Comparison of ENCODE assay signal across 10 cellular contexts in genomic region chr4:35151816-35152572, GRCh38.
A peak's percentile ranks its signal among the peaks of the same experiment; 100 is the strongest.
DNase-seq lines count a peak whose midpoint lies in the region; ATAC-seq, FAIRE-seq and TF ChIP-seq lines count a peak whose summit lies in the region.
"Had no signal": no experiment of that assay in that cellular context is flagged by ENCODE, and none has a peak within 500 bp of the region (broad histone marks: within the 10 kb centered on the region; RNA-seq: fewer than 3 reads in every experiment).

No MANE protein-coding gene starts in this region.

- FAIRE-seq in HepG2 (lab: Jason Lieb, UNC), result no peak

- TF ChIP-seq CTCF in GM12865 (IDR thresholded peaks at IDR 0.05; ENCODE audit: insufficient read depth, low read depth, low read length, missing control alignments), result peak; percentile 21
- TF ChIP-seq CTCF in HepG2 (CRISPR knock-in tag; IDR thresholded peaks at IDR 0.05), result peak; percentile 66
- no peak for TF ChIP-seq CTCF in esophagus squamous epithelium (IDR thresholded peaks at IDR 0.05)

- peak; percentile 92 for ATAC-seq in HepG2
- ATAC-seq in HG03521 (IDR thresholded peaks at IDR 0.05; ENCODE audit: unreplicated experiment), result no peak
- ATAC-seq: Right ventricle myocardium inferior, sciatic nerve had no signal

- H3K4me3 ChIP-seq in GM12865 (ENCODE audit: low read depth, low read length) (no peak overlapping the region), HepG2 (replicated peaks in 1 of 3; ENCODE audit: insufficient read depth in 1 of 3, low read depth in 2 of 3, low read length in 3 of 3) (no peak overlapping the region), esophagus squamous epithelium (no peak overlapping the region)
- no peak overlapping the region for H3K4me3 ChIP-seq in Jurkat, Clone E6-1 (ENCODE audit: low read length)

- H4K20me1 ChIP-seq in HepG2 (ENCODE audit: insufficient read depth, low read length), result no peaks in the 10 kb centered on the region

- in situ Hi-C loops in HepG2 (cut with HindIII; ENCODE audit: extremely low pct_ligation_motif_present, low pct_unique_long_range_greater_than_20kb), result no loop called here

- H3K27ac ChIP-seq in HepG2 (ENCODE audit: extremely low read length, insufficient read depth, low read length), result no peak overlapping the region
- no peak overlapping the region for H3K27ac ChIP-seq in esophagus squamous epithelium

- H3K4me2 ChIP-seq in HepG2 (ENCODE audit: low read depth, low read length), result no peak overlapping the region

- no peak for TF ChIP-seq RAD21 in HepG2 (CRISPR knock-in tag; IDR thresholded peaks at IDR 0.05)

- no peak overlapping the region for H2AFZ ChIP-seq in HepG2 (ENCODE audit: low read length)

- H3K4me1 ChIP-seq in HepG2 (ENCODE audit: insufficient read depth, low read length) (no peaks in the 10 kb centered on the region), esophagus squamous epithelium (no peaks in the 10 kb centered on the region)

- no TSS peak for BruUV-seq in HepG2 (replicated peaks; lab: Mats Ljungman, UMichigan)

- no peak overlapping the region for H3K9ac ChIP-seq in HepG2 (ENCODE audit: insufficient read depth, low read depth, low read length)

- H3K36me3 ChIP-seq in HepG2 (replicated peaks in 1 of 2; ENCODE audit: control insufficient read depth in 1 of 2, insufficient read depth in 2 of 2, low read length in 2 of 2) (no peaks in the 10 kb centered on the region), esophagus squamous epithelium (no peaks in the 10 kb centered on the region)

- intact Hi-C loops in HepG2 (cut with micrococcal nuclease; ENCODE audit: unreplicated experiment), result no loop called here
- intact Hi-C loops in esophagus squamous epithelium (cut with DNase I), result no loop called here

- H3K9me3 ChIP-seq in HepG2 (ENCODE audit: low read length), result no peaks in the 10 kb centered on the region
- no peaks in the 10 kb centered on the region for H3K9me3 ChIP-seq in esophagus squamous epithelium

- TF ChIP-seq EP300 in HepG2 (IDR thresholded peaks at IDR 0.05; ENCODE audit: low read depth in 2 of 2, low read length in 2 of 2), result no peak
- TF ChIP-seq EP300 in HepG2 (CRISPR knock-in tag; IDR thresholded peaks at IDR 0.05; ENCODE audit: borderline replicate concordance), result no peak

- CTCF ChIA-PET in HepG2 (lab: Yijun Ruan, JAX; ENCODE audit: low intra/inter-chr PET ratio, low total read pairs), result no interaction called here

- TF ChIP-seq POLR2A in HepG2 (IDR thresholded peaks at IDR 0.05; ENCODE audit: insufficient read depth in 1 of 2, low read depth in 2 of 2, low read length in 2 of 2), result no peak
- no peak for TF ChIP-seq POLR2A in esophagus squamous epithelium (IDR thresholded peaks at IDR 0.05)

- POLR2A ChIA-PET in HepG2 (lab: Yijun Ruan, JAX), result no interaction called here

- H3K27me3 ChIP-seq in HepG2 (ENCODE audit: control insufficient read depth in 1 of 2, insufficient read depth in 2 of 2, low read length in 2 of 2) (no peaks in the 10 kb centered on the region), esophagus squamous epithelium (no peaks in the 10 kb centered on the region)

- 16% methylated on average over 10 of the region's 10 CpGs for WGBS in HepG2 (ENCODE audit: low lambda C conversion rate)
- 72 to 74% methylated on average over 10 of the region's 10 CpGs for WGBS in esophagus squamous epithelium, 2 donors

- no peaks in the 10 kb centered on the region for H3K79me2 ChIP-seq in HepG2 (ENCODE audit: insufficient read depth, low read length)

- DNase-seq in GM12865 (ENCODE audit: low read depth) (peak; percentile 3), SKM-1 (lab: John Stamatoyannopoulos, UW; ENCODE audit: unreplicated experiment) (peak; percentile 22), HepG2 (ENCODE audit: low spot score) (peak; percentile 32), NOMO-1 treated with dmso at 0.1 percent for 144 hours (lab: John Stamatoyannopoulos, UW; ENCODE audit: unreplicated experiment) (no peak), esophagus squamous epithelium (lab: John Stamatoyannopoulos, UW) (no peak), globus pallidus (ENCODE audit: low spot score) (no peak)
- DNase-seq in Jurkat, Clone E6-1 (ENCODE audit: low read depth, low spot score), result peak; percentile 18

TF ChIP-seq in HepG2, 621 proteins besides CTCF, POLR2A, EP300 and RAD21:
- TF ChIP-seq SMC3 (IDR thresholded peaks at IDR 0.05; ENCODE audit: low read length) (peak; percentile 41; the same call in 1 of the 2 replicates), ELK4 (CRISPR knock-in tag; IDR thresholded peaks at IDR 0.05; ENCODE audit: borderline replicate concordance) (no peak), NR1H2 (CRISPR knock-in tag; IDR thresholded peaks at IDR 0.05; ENCODE audit: borderline replicate concordance, low read depth) (no peak), RBM22 (optimal IDR thresholded peaks at IDR 0.05; ENCODE audit: low read length) (no peak), MBNL3 (CRISPR knock-in tag; conservative IDR thresholded peaks at IDR 0.05) (no peak), STAG1 (CRISPR knock-in tag; IDR thresholded peaks at IDR 0.05) (peak; percentile 57), TRAFD1 (CRISPR knock-in tag; IDR thresholded peaks at IDR 0.05; ENCODE audit: borderline replicate concordance) (no peak)
TF ChIP-seq in HepG2: peak in this region for 2.

Comparison
In these comparisons a context has a peak if more than half of its experiments do, and no peak if none do; other contexts are left out.
1. DNase-seq: peak in GM12865 (single experiment), Jurkat, Clone E6-1 (single experiment), SKM-1 (single experiment) and HepG2 (single experiment); none in NOMO-1 treated with dmso at 0.1 percent for 144 hours (single experiment), esophagus squamous epithelium (single experiment) and globus pallidus (single experiment).
2. CTCF ChIP-seq: peak in GM12865 (single experiment) and HepG2 (single experiment); none in esophagus squamous epithelium (0 of 6).